Comparison of ENCODE assay signal across 1 cellular context in the genomic region with DNA sequence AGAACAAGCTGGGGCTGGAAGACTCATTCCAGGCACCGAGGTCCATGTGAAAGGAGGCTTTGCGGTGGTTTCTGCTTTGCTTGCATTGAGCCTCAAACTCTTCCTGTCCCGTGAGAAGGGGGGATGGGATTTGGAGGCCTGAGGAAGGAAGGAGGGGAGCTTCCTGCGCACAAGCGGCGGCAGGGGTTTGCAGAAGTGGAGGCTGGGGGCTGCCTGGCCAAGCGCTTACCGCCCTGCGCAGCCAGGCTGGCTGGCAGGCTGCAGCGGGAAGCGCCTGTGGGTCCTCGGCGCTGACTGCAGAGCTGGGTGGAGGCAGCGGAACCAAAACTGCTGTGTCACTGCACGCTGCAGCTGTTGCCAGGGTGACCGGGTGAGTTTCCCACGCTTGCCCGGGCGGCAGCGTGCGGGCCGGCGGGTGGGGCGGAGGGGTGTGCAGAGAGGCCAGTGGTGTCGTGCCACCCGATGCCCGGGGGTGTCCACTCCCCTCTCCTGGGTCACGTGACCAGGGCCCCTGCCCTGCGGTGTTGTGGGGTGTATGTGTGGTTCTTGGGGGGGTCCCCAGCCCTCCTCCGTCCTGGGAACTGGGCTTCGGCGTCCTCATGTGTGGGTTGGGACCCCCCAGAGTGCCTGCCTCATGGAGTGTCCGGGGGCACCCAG.
TF ChIP-seq lines count a peak whose summit lies in the region.

No MANE protein-coding gene starts in this region.

TF ChIP-seq in K562, 482 proteins besides CTCF, POLR2A, EP300 and RAD21 (continued from another document and continues in another):
- TF ChIP-seq HBP1 (CRISPR knock-in tag; IDR thresholded peaks at IDR 0.05) = no peak
- TF ChIP-seq ZNF224 (CRISPR knock-in tag; IDR thresholded peaks at IDR 0.05) = no peak
- TF ChIP-seq ATF3 (IDR thresholded peaks at IDR 0.05) = no peak
- no peak for TF ChIP-seq ATF3 (CRISPR knock-in tag; conservative IDR thresholded peaks at IDR 0.05)
- peak; percentile 83 to 86 for TF ChIP-seq NRF1 (conservative IDR thresholded peaks at IDR 0.05 in 1 of 2, IDR thresholded peaks at IDR 0.05 in 1 of 2)
- no peak for TF ChIP-seq ZNF184 (CRISPR knock-in tag; IDR thresholded peaks at IDR 0.05)
- 0 out of 2 replicates have a peak, but pooled peaks have one; percentile 43 for TF ChIP-seq JUND (IDR thresholded peaks at IDR 0.05; ENCODE audit: borderline replicate concordance, low read depth, low read length)
- no peak; the same call in 2 of the 3 replicates for TF ChIP-seq JUND (tag; IDR thresholded peaks at IDR 0.05; ENCODE audit: borderline replicate concordance, low read depth, low read length)
- TF ChIP-seq SMAD1 (IDR thresholded peaks at IDR 0.05; ENCODE audit: low read depth, low read length, partially characterized antibody) = no peak
- TF ChIP-seq CHD1 (IDR thresholded peaks at IDR 0.05; ENCODE audit: low read length) = no peak
- TF ChIP-seq RERE (CRISPR knock-in tag; IDR thresholded peaks at IDR 0.05; ENCODE audit: borderline replicate concordance) = no peak; the same call in 1 of the 2 replicates
- no peak for TF ChIP-seq BRD4 (IDR thresholded peaks at IDR 0.05)
- TF ChIP-seq RBBP5 (IDR thresholded peaks at IDR 0.05; ENCODE audit: borderline replicate concordance, insufficient read depth, low read length, poor library complexity, severe bottlenecking) = peak; percentile 34
- TF ChIP-seq ZNF445 (CRISPR knock-in tag; IDR thresholded peaks at IDR 0.05; ENCODE audit: low read depth) = no peak
- TF ChIP-seq ZNF699 (CRISPR knock-in tag; IDR thresholded peaks at IDR 0.05; ENCODE audit: insufficient replicate concordance) = no peak
- no peak for TF ChIP-seq HMBOX1 (IDR thresholded peaks at IDR 0.05)
- peak; percentile 98 for TF ChIP-seq C11orf30 (IDR thresholded peaks at IDR 0.05; ENCODE audit: low read depth)
- no peak for TF ChIP-seq BCL6 (CRISPR knock-in tag; IDR thresholded peaks at IDR 0.05)
- TF ChIP-seq ZNF347 (CRISPR knock-in tag; IDR thresholded peaks at IDR 0.05; ENCODE audit: low read depth) = no peak
- 0 out of 2 replicates have a peak, but pooled peaks have one; percentile 47 for TF ChIP-seq ZBTB9 (CRISPR knock-in tag; IDR thresholded peaks at IDR 0.05)
- no peak for TF ChIP-seq HDAC6 (IDR thresholded peaks at IDR 0.05; ENCODE audit: low read depth, low read length)
- TF ChIP-seq PCBP1 (IDR thresholded peaks at IDR 0.05; ENCODE audit: low read depth, low read length, poor library complexity, severe bottlenecking) = no peak
- TF ChIP-seq BDP1 (IDR thresholded peaks at IDR 0.05; ENCODE audit: insufficient read depth, insufficient read length) = no peak
- no peak for TF ChIP-seq RUNX1 (IDR thresholded peaks at IDR 0.05; ENCODE audit: low read depth)
- no peak for TF ChIP-seq THRB (CRISPR knock-in tag; conservative IDR thresholded peaks at IDR 0.05)
- TF ChIP-seq CHD7 (IDR thresholded peaks at IDR 0.05; ENCODE audit: low read depth, low read length) = no peak
- TF ChIP-seq RBM39 (optimal IDR thresholded peaks at IDR 0.05; ENCODE audit: low read depth, low read length) = no peak
- TF ChIP-seq HSF4 (CRISPR knock-in tag; IDR thresholded peaks at IDR 0.05; ENCODE audit: borderline replicate concordance) = no peak
- no peak for TF ChIP-seq DACH1 (IDR thresholded peaks at IDR 0.05; ENCODE audit: partially characterized antibody)
- TF ChIP-seq SAFB (IDR thresholded peaks at IDR 0.05; ENCODE audit: borderline replicate concordance, low read depth, low read length) = 0 out of 2 replicates have a peak, but pooled peaks have one; percentile 23
- no peak for TF ChIP-seq PPARD (CRISPR knock-in tag; IDR thresholded peaks at IDR 0.05)
